9 cellular contexts compared by ENCODE assay signal in genomic region chr14:23364604-23365352, GRCh38. TPM values are rescaled to one million over a fixed set of nuclear protein-coding genes. Genes with fewer than 3 reads are reported as not detected.
A peak's percentile ranks its signal among the peaks of the same experiment; 100 is the strongest.
DNase-seq lines count a peak whose midpoint lies in the region; ATAC-seq and TF ChIP-seq lines count a peak whose summit lies in the region.
"Had no signal": no experiment of that assay in that cellular context is flagged by ENCODE, and none has a peak within 500 bp of the region (broad histone marks: within the 10 kb centered on the region; RNA-seq: fewer than 3 reads in every experiment).

EFS (minus strand) TSS chr14:23365172; CDS start chr14:23365025, 147 bp downstream.

- H3K4me3 ChIP-seq in iPS DF 6.9 (ENCODE audit: low read length) (peak within 1 kb of the TSS; percentile 54), psoas muscle (peak within 1 kb of the TSS; percentile 65)
- no peak within 1 kb of the TSS for H3K4me3 ChIP-seq in effector memory CD4-positive, alpha-beta T cell (ENCODE audit: insufficient read depth, low read depth, low read length, poor library complexity, severe bottlenecking)

- no CpG with 5 or more reads among the region's 44 CpGs for WGBS in iPS DF 6.9 (ENCODE audit: insufficient coverage, insufficient read length)
- WGBS in psoas muscle, 3 donors, result 8 to 13% (median 12%) methylated on average over 27 to 44 of the region's 44 CpGs

- H3K27me3 Mint-ChIP-seq in brain, result peaks cover 2% of the 10 kb centered on the region

- peak within 1 kb of the TSS; percentile 86 to 93 (median 89) for H3K4me3 Mint-ChIP-seq in brain

- no peaks in the 10 kb centered on the region for H3K27me3 ChIP-seq in iPS DF 6.9 (ENCODE audit: control insufficient read depth, insufficient read depth, low read length)
- H3K27me3 ChIP-seq in psoas muscle (ENCODE audit: insufficient read depth in 3 of 3, low read length in 2 of 3), result peaks cover 0 to 33% (median 7%) of the 10 kb centered on the region in 3 donors
- peaks cover 16% of the 10 kb centered on the region for H3K27me3 ChIP-seq in effector memory CD4-positive, alpha-beta T cell (replicated peaks; ENCODE audit: control insufficient read depth, insufficient read depth, low read length, poor library complexity, severe bottlenecking)

- H3K27ac Mint-ChIP-seq in brain, result peak within 1 kb of the TSS; percentile 98 to 100 (median 98)

- DNase-seq in EH (ENCODE audit: low read depth), result peak; percentile 62
- DNase-seq in iPS DF 6.9 (ENCODE audit: low read depth, low spot score), result no peak
- peak in 1 of 2 donors; percentile 58 for DNase-seq in psoas muscle
- no peak for DNase-seq in NCI-H1092 (lab: John Stamatoyannopoulos, UW)
- no peak for DNase-seq in SW 1271 (lab: John Stamatoyannopoulos, UW)
- no peak for DNase-seq in AML-193 (lab: John Stamatoyannopoulos, UW)
- DNase-seq in effector memory CD4-positive, alpha-beta T cell, result no peak
- DNase-seq: activated CD4-positive, alpha-beta T cell treated with anti-CD3 and anti-CD28 coated beads for 1 hour had no signal

- H3K36me3 Mint-ChIP-seq in brain, result peaks cover 6% of the 10 kb centered on the region

- ATAC-seq in psoas muscle, result peak; percentile 31 to 64 (median 44)

- TF ChIP-seq CTCF in brain (conservative IDR thresholded peaks at IDR 0.05) (no peak), psoas muscle (IDR thresholded peaks at IDR 0.05) (no peak)

- no peaks in the 10 kb centered on the region for H3K9me3 Mint-ChIP-seq in brain

- H3K4me1 ChIP-seq in iPS DF 6.9 (ENCODE audit: control insufficient read depth, insufficient read depth, low read length) (peaks cover 6% of the 10 kb centered on the region; the same call in 1 of the 2 replicates), psoas muscle (no peaks in the 10 kb centered on the region)
- H3K4me1 ChIP-seq in effector memory CD4-positive, alpha-beta T cell (ENCODE audit: control insufficient read depth, insufficient read depth, low read length, poor library complexity, severe bottlenecking), result no peaks in the 10 kb centered on the region

- intact Hi-C loops in psoas muscle (cut with DNase I), result no loop called here

- no peaks in the 10 kb centered on the region for H3K9me3 ChIP-seq in iPS DF 6.9 (ENCODE audit: control insufficient read depth, insufficient read depth, low read length)
- H3K9me3 ChIP-seq in psoas muscle, result no peaks in the 10 kb centered on the region
- no peaks in the 10 kb centered on the region for H3K9me3 ChIP-seq in effector memory CD4-positive, alpha-beta T cell (ENCODE audit: control insufficient read depth, low read length)

- no peak within 1 kb of the TSS for H3K27ac ChIP-seq in iPS DF 6.9 (ENCODE audit: low read length)
- peak within 1 kb of the TSS; percentile 61 for H3K27ac ChIP-seq in psoas muscle
- H3K27ac ChIP-seq in effector memory CD4-positive, alpha-beta T cell (ENCODE audit: insufficient read depth, low read length, poor library complexity, severe bottlenecking), result no peak within 1 kb of the TSS

- peaks cover 60% of the 10 kb centered on the region for H3K4me1 Mint-ChIP-seq in brain

- H3K36me3 ChIP-seq in iPS DF 6.9 (ENCODE audit: control insufficient read depth, insufficient read depth, low read length), result peaks cover 3% of the 10 kb centered on the region; the same call in 1 of the 2 replicates
- no peaks in the 10 kb centered on the region for H3K36me3 ChIP-seq in psoas muscle (ENCODE audit: insufficient read depth in 1 of 2, low read depth in 1 of 2)
- no peaks in the 10 kb centered on the region for H3K36me3 ChIP-seq in effector memory CD4-positive, alpha-beta T cell (ENCODE audit: control insufficient read depth, insufficient read depth, low read length)

RNA-seq across cellular contexts. Expression of gene EFS, which starts in this region (rescaled TPM):
- polyA plus RNA-seq in brain (ENCODE audit: insufficient read depth, low read depth, low replicate concordance) (74.9 TPM), psoas muscle (1 to 10 TPM in 2 of 3 donors, under 1 TPM in 1; 0.98 to 1.1 (median 1.1) TPM)
- total RNA-seq in psoas muscle, result 1 to 10 TPM in 3 of 4 donors, under 1 TPM in 1; 0.93 to 2.5 (median 1.4) TPM

Comparison
In these comparisons a context has a peak if more than half of its experiments do, and no peak if none do; other contexts are left out.
1. RNA of gene EFS (polyA plus RNA-seq): 74.9 TPM in brain (single experiment); 0.98 to 1.1 TPM in psoas muscle; every median in the first group is over 10 times any median in the second.